ENCODE assay signal across 1 cellular context in the genomic region with DNA sequence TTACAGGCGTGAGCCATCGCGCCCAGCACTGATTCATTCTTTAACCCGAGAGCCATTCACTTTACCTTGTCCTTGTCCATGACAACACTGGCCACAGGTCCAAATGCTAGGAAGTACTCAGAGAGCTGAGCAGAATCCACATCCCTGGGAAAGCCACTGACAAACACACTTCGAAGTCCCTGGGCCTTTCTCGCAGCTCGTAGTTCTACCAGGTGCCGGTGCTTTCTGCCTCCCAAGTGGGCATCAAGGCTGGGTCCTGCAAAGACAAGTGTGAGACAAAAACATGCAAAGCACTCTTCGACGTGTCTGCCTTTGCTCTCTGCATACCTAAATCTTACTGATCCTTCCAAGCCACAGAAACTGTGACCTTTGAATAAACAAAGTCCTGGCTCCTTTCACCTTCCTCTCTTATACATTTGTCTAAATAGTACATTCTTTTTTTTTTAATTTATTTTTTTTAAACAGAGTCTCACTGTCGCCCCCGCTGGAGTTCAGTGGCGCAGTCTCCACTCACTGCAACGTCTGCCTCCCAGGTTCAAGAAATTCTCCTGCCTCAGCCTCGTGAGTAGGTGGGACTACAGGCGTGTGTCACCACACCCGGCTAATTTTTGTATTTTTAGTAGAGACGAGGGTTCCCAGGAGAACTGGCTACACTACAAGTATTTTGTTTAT.
TF ChIP-seq lines count a peak whose summit lies in the region.

No MANE protein-coding gene starts in this region.

TF ChIP-seq in endothelial cell of umbilical vein, 7 proteins besides CTCF, POLR2A, EP300 and RAD21:
- TF ChIP-seq JUN (IDR thresholded peaks at IDR 0.05; ENCODE audit: borderline replicate concordance, insufficient read depth, insufficient read length, low read depth) (no peak), EZH2 (IDR thresholded peaks at IDR 0.05; ENCODE audit: borderline replicate concordance, low read depth, low read length, severe bottlenecking) (no peak), FOS (IDR thresholded peaks at IDR 0.05; ENCODE audit: borderline replicate concordance, insufficient read depth, low read length) (no peak), POLR2AphosphoS5 (IDR thresholded peaks at IDR 0.05; ENCODE audit: insufficient read depth, low read depth, low read length) (no peak), MYC (IDR thresholded peaks at IDR 0.05; ENCODE audit: low read depth, low read length) (no peak), GATA2 (IDR thresholded peaks at IDR 0.05; ENCODE audit: insufficient read depth, insufficient read length, low read depth, low read length) (no peak)
- TF ChIP-seq, protein P1, sequence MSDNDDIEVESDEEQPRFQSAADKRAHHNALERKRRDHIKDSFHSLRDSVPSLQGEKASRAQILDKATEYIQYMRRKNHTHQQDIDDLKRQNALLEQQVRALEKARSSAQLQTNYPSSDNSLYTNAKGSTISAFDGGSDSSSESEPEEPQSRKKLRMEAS (IDR thresholded peaks at IDR 0.05; ENCODE audit: insufficient read depth, insufficient read length), result no peak
TF ChIP-seq in endothelial cell of umbilical vein: peak in this region for 0.
